Comparison of ENCODE assay signal across 8 cellular contexts in the genomic region with DNA sequence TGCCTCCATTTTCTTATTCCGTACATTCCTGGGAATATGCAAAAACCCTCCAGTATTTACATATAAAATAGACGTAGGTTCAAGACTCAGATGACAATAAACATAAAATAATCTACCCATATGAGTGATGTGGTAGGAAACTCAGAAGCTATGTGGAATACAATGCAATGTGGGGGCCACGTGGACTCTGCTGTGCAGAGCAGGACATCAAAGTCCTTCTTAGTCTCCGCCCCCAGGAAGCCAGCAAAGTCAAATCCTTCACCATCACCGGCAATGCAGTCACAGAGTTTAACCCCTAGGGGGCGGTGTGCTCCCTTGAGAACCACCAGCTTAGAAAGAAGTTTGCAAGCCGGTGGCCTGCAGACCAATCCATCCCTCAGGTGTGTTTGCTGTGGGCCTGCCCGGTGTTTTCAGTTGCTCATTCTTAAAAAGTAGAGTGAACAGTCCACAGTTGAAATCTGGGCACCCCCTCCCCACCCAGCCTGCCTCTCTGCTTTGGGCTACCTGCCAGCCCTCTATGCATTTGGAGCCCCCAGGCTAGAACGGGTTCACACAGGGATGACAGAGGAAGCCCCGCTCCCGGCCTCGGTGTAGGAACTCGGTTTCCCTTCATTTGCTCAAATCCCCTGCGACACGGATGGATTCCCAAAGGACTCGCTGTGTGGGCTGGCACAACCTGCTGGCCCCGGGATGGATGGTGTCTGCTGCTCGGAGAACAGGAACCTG. TPM values are rescaled to one million over a fixed set of nuclear protein-coding genes. Genes with fewer than 3 reads are reported as not detected.
DNase-seq lines count a peak whose midpoint lies in the region; ATAC-seq and TF ChIP-seq lines count a peak whose summit lies in the region.

No MANE protein-coding gene starts in this region.

- H3K36me3 ChIP-seq in RWPE2 (ENCODE audit: low read depth) (peaks cover 49% of the 10 kb centered on the region), suprapubic skin (no peaks in the 10 kb centered on the region)

- no peak for TF ChIP-seq POLR2A in suprapubic skin (IDR thresholded peaks at IDR 0.05)

- WGBS in suprapubic skin, result 59% methylated on average over 18 of the region's 18 CpGs

- H3K4me3 ChIP-seq in RWPE2 (ENCODE audit: severe bottlenecking) (no peak overlapping the region), suprapubic skin (no peak overlapping the region)

- in situ Hi-C loops in G401 (cut with HindIII; ENCODE audit: low sequenced_read_pairs), result no loop called here

- ATAC-seq in RWPE2 (ENCODE audit: low read depth), result peak; percentile 80
- no peak for ATAC-seq in HG02870 (IDR thresholded peaks at IDR 0.05; ENCODE audit: unreplicated experiment)

- TF ChIP-seq CTCF in RWPE2 (IDR thresholded peaks at IDR 0.05; ENCODE audit: poor library complexity, severe bottlenecking), result peak; percentile 100
- TF ChIP-seq CTCF in suprapubic skin (IDR thresholded peaks at IDR 0.05), result peak; percentile 77 to 88

- DNase-seq in G401 (ENCODE audit: low spot score), result peak; percentile 55
- DNase-seq in Kasumi-1 (lab: John Stamatoyannopoulos, UW), result peak; percentile 91 to 96
- DNase-seq in RWPE2 (ENCODE audit: low spot score), result peak; percentile 88
- peak; percentile 51 to 65 for DNase-seq in activated T-helper 1 cell treated with anti-CD3 and anti-CD28 coated beads, Interleukin-2, amount 50 U/mL, for 16 hours (ENCODE audit: low read depth in 1 of 2, low spot score in 1 of 2)
- peak; percentile 79 for DNase-seq in fibroblast of the conjunctiva (ENCODE audit: low read depth)
- peak in 50 of 56 donors; percentile 4 to 70 (median 42) for DNase-seq in nucleus accumbens (lab: John Stamatoyannopoulos, UW)
- DNase-seq in suprapubic skin (ENCODE audit: low spot score in 2 of 2), result no peak

- no peaks in the 10 kb centered on the region for H3K4me1 ChIP-seq in RWPE2 (ENCODE audit: insufficient read depth, poor library complexity, severe bottlenecking)
- peaks cover 12% of the 10 kb centered on the region for H3K4me1 ChIP-seq in suprapubic skin

- H3K27ac ChIP-seq in RWPE2 (ENCODE audit: poor library complexity, severe bottlenecking) (no peak overlapping the region), suprapubic skin (no peak overlapping the region)

- no peaks in the 10 kb centered on the region for H3K9me3 ChIP-seq in RWPE2 (ENCODE audit: severe bottlenecking)
- no peaks in the 10 kb centered on the region for H3K9me3 ChIP-seq in suprapubic skin

- H3K27me3 ChIP-seq in RWPE2 (ENCODE audit: insufficient read depth, poor library complexity, severe bottlenecking) (no peaks in the 10 kb centered on the region), suprapubic skin (no peaks in the 10 kb centered on the region)

- no peak for TF ChIP-seq EP300 in suprapubic skin (IDR thresholded peaks at IDR 0.05)

RNA-seq across cellular contexts. Expression of a gene that starts 59.9 kb away (rescaled TPM):
- 27.9 and 44.8 TPM in 2 replicates for total RNA-seq in G401 (2014; rRNA removed; shearing (Covaris generic))
- total RNA-seq in suprapubic skin, result 10 to 100 TPM; 28.4 to 95.4 (median 57.5) TPM

Comparison
In these comparisons a context has a peak if more than half of its experiments do, and no peak if none do; other contexts are left out.
1. DNase-seq: peak in G401 (single experiment), Kasumi-1 (2 of 2), RWPE2 (single experiment), activated T-helper 1 cell treated with anti-CD3 and anti-CD28 coated beads, Interleukin-2, amount 50 U/mL, for 16 hours (2 of 2), fibroblast of the conjunctiva (single experiment) and nucleus accumbens (50 of 56); none in suprapubic skin (0 of 2).